12 cellular contexts compared by ENCODE assay signal in genomic region chr4:6474053-6474568, GRCh38. TPM values are rescaled to one million over a fixed set of nuclear protein-coding genes. Genes with fewer than 3 reads are reported as not detected.
DNase-seq lines count a peak whose midpoint lies in the region; ATAC-seq, FAIRE-seq and TF ChIP-seq lines count a peak whose summit lies in the region.
"Had no signal": no experiment of that assay in that cellular context is flagged by ENCODE, and none has a peak within 500 bp of the region (broad histone marks: within the 10 kb centered on the region; RNA-seq: fewer than 3 reads in every experiment).

No MANE protein-coding gene starts in this region.

- no peak overlapping the region for H3K27ac Mint-ChIP-seq in glutamatergic neuron (ENCODE audit: unreplicated experiment)
- H3K27ac Mint-ChIP-seq: activated T-helper 1 cell treated with anti-CD3 and anti-CD28 coated beads, Interleukin-12 subunit alpha, Interleukin-12 subunit beta, Interleukin-2, Interleukin-4 antibody, amounts not matched to agents 30 ng/mL and 10 ng/mL and 1 ng/mL, durations not matched to agents 14 hours and 24 hours and 36 hours had no signal

- H3K27me3 Mint-ChIP-seq in glutamatergic neuron (ENCODE audit: unreplicated experiment) = peaks cover 11% of the 10 kb centered on the region

- no peak for FAIRE-seq in A549 (lab: Jason Lieb, UNC)

- no peaks in the 10 kb centered on the region for H3K9me3 ChIP-seq in A549
- H3K9me3 ChIP-seq: right lobe of liver had no signal

- no peak overlapping the region for H3K4me2 ChIP-seq in A549

- H3K4me1 Mint-ChIP-seq in glutamatergic neuron (ENCODE audit: low read depth, unreplicated experiment) = peaks cover 9% of the 10 kb centered on the region

- TF ChIP-seq CTCF in A549 (IDR thresholded peaks at IDR 0.05) (peak; percentile 22; the same call in 2 of the 3 replicates), glutamatergic neuron (IDR thresholded peaks at IDR 0.05; ENCODE audit: partially characterized antibody, unreplicated experiment) (no peak)

- TF ChIP-seq RAD21 in A549 (conservative IDR thresholded peaks at IDR 0.05 in 1 of 2, IDR thresholded peaks at IDR 0.05 in 1 of 2) = peak in 1 of 2 experiments; percentile 35; a peak in 1 of 5 replicates

- H3K4me1 ChIP-seq in A549 = peaks cover 10% of the 10 kb centered on the region; the same call in 1 of the 3 replicates

- no peaks in the 10 kb centered on the region for H3K36me3 Mint-ChIP-seq in glutamatergic neuron (ENCODE audit: unreplicated experiment)

- peak; percentile 50 to 56 for DNase-seq in A549 (ENCODE audit: low read depth in 1 of 2, low spot score in 1 of 2)
- DNase-seq in ELR (ENCODE audit: low read depth) = peak; percentile 24
- DNase-seq in RKO (ENCODE audit: low spot score) = peak; percentile 14
- DNase-seq in glutamatergic neuron = peak; percentile 52
- DNase-seq in GOT3 (lab: John Stamatoyannopoulos, UW) = no peak
- DNase-seq in stimulated activated naive CD4-positive, alpha-beta T cell treated with Interleukin-2 at 50 U/mL for 16 hours (lab: John Stamatoyannopoulos, UW) = no peak
- DNase-seq: NCI-H1694 treated with DMSO at 0.1 percent for 48 hours, right lobe of liver had no signal

- no peak overlapping the region for H3K27ac ChIP-seq in A549
- H3K27ac ChIP-seq: right lobe of liver had no signal

- no peak overlapping the region for H3K4me3 Mint-ChIP-seq in glutamatergic neuron (ENCODE audit: unreplicated experiment)
- H3K4me3 Mint-ChIP-seq: activated T-helper 1 cell treated with anti-CD3 and anti-CD28 coated beads, Interleukin-12 subunit alpha, Interleukin-12 subunit beta, Interleukin-2, Interleukin-4 antibody, amounts not matched to agents 30 ng/mL and 10 ng/mL and 1 ng/mL, durations not matched to agents 14 hours and 24 hours and 36 hours had no signal

- no peak for TF ChIP-seq EP300 in A549 (IDR thresholded peaks at IDR 0.05)

- CTCF ChIA-PET in A549 (lab: Yijun Ruan, JAX) = interaction anchor here (0.6 to 4.3 kb wide), 6 partner anchors 10 to 514 kb away, joined by 3 to 28 read pairs (median 4); no protein-coding TSS in a partner anchor

- no peak for TF ChIP-seq POLR2A in A549 (IDR thresholded peaks at IDR 0.05; ENCODE audit: low read length)

- WGBS in A549 (ENCODE audit: missing lambda C conversion rate) = 48% methylated on average over 5 of the region's 5 CpGs

- peaks cover 5% of the 10 kb centered on the region for H3K9me3 Mint-ChIP-seq in glutamatergic neuron (ENCODE audit: unreplicated experiment)
- H3K9me3 Mint-ChIP-seq: activated T-helper 1 cell treated with anti-CD3 and anti-CD28 coated beads, Interleukin-12 subunit alpha, Interleukin-12 subunit beta, Interleukin-2, Interleukin-4 antibody, amounts not matched to agents 30 ng/mL and 10 ng/mL and 1 ng/mL, durations not matched to agents 14 hours and 24 hours and 36 hours had no signal

- no peak overlapping the region for H3K4me3 ChIP-seq in A549
- H3K4me3 ChIP-seq: right lobe of liver had no signal

- ATAC-seq in A549 (peak in 1 of 2 experiments; percentile 53; a peak in 3 of 6 replicates), HG03025 (IDR thresholded peaks at IDR 0.05; ENCODE audit: low FRiP score, unreplicated experiment) (no peak), GM18858 (IDR thresholded peaks at IDR 0.05; ENCODE audit: unreplicated experiment) (no peak)

- POLR2A ChIA-PET in A549 (lab: Yijun Ruan, JAX) = interaction anchor here (0.6 kb wide), 1 partner anchor 400 kb away, joined by 3 read pairs; no protein-coding TSS in a partner anchor

TF ChIP-seq in A549, 52 proteins besides CTCF, POLR2A, EP300 and RAD21:
- no peak for TF ChIP-seq FOSL2 (IDR thresholded peaks at IDR 0.05)
- no peak for TF ChIP-seq FOSL2 (CRISPR knock-in tag; IDR thresholded peaks at IDR 0.05)
- TF ChIP-seq CHD2 (IDR thresholded peaks at IDR 0.05; ENCODE audit: low read length, partially characterized antibody) = no peak
- no peak for TF ChIP-seq USF2 (IDR thresholded peaks at IDR 0.05)
- no peak for TF ChIP-seq CBX8 (IDR thresholded peaks at IDR 0.05)
- 0 out of 3 replicates have a peak, but pooled peaks have one; percentile 24 for TF ChIP-seq SMC3 (IDR thresholded peaks at IDR 0.05)
- no peak for TF ChIP-seq GATA3 (IDR thresholded peaks at IDR 0.05; ENCODE audit: borderline replicate concordance)

RNA-seq across cellular contexts. Expression of gene PPP2R2C, which starts 1.7 kb away (rescaled TPM):
- polyA plus RNA-seq in A549 (2011; rRNA removed) (23.9 and 26.9 TPM in 2 replicates), A549 (2017; fragmentation: RNase III; extraction: RNeasy Plus Mini Kit Qiagen cat#74134 plus additional on column Dnase treatment) (28.6 to 31.2 TPM (median 29.4 TPM) in 3 replicates)
- polyA plus RNA-seq in A549 (2012; cell fraction: cytosol; rRNA removed) = 38.9 and 50.9 TPM in 2 replicates
- polyA plus RNA-seq in A549 (2012; cell fraction: nucleus; rRNA removed) = 41.8 and 48.0 TPM in 2 replicates
- 64.9 and 74.3 TPM in 2 replicates for polyA minus RNA-seq in A549 (2011; rRNA and poly(A)+ RNA removed)
- total RNA-seq in glutamatergic neuron (ENCODE audit: unreplicated experiment) = 9.4 TPM
- total RNA-seq: activated T-helper 1 cell treated with anti-CD3 and anti-CD28 coated beads, Interleukin-12 subunit alpha, Interleukin-12 subunit beta, Interleukin-2, Interleukin-4 antibody, amounts not matched to agents 30 ng/mL and 10 ng/mL and 1 ng/mL, durations not matched to agents 14 hours and 24 hours and 36 hours; T-helper 1 cell treated with Interleukin-12 subunit alpha and Interleukin-12 subunit beta and Interleukin-4 antibody, amounts not matched to agents 30 ng/mL and 1 ng/mL, for 36 hours had no signal

Comparison
In these comparisons a context has a peak if more than half of its experiments do, and no peak if none do; other contexts are left out.
1. DNase-seq: peak in A549 (2 of 2), ELR (single experiment), RKO (single experiment) and glutamatergic neuron (single experiment); none in GOT3 (single experiment) and stimulated activated naive CD4-positive, alpha-beta T cell treated with Interleukin-2 at 50 U/mL for 16 hours (single experiment).